8 cellular contexts compared by ENCODE assay signal in genomic region chr5:79235578-79236363, GRCh38. TPM values are rescaled to one million over a fixed set of nuclear protein-coding genes. Genes with fewer than 3 reads are reported as not detected.
A peak's percentile ranks its signal among the peaks of the same experiment; 100 is the strongest.
DNase-seq lines count a peak whose midpoint lies in the region; ATAC-seq and TF ChIP-seq lines count a peak whose summit lies in the region.

TSS of gene JMY (plus strand) at chr5:79236131. CDS start at chr5:79236651, 520 bp downstream.

- H4K20me1 ChIP-seq in SU-DHL-6 (ENCODE audit: low read depth, low read length), result no peaks in the 10 kb centered on the region

- H3K9me3 ChIP-seq in SU-DHL-6 (ENCODE audit: insufficient read depth, low read length), result no peaks in the 10 kb centered on the region
- no peaks in the 10 kb centered on the region for H3K9me3 ChIP-seq in adrenal gland (replicated peaks in 1 of 3)
- H3K9me3 ChIP-seq in heart right ventricle, result no peaks in the 10 kb centered on the region
- no peaks in the 10 kb centered on the region for H3K9me3 ChIP-seq in upper lobe of left lung

- H3K4me3 Mint-ChIP-seq in progenitor cell of endocrine pancreas (ENCODE audit: low read depth), result peak within 1 kb of the TSS; percentile 96

- H3K36me3 Mint-ChIP-seq in progenitor cell of endocrine pancreas (ENCODE audit: insufficient read depth), result no peaks in the 10 kb centered on the region

- H3K27ac ChIP-seq in SU-DHL-6 (ENCODE audit: low read depth, low read length) (no peak within 1 kb of the TSS), adrenal gland (peak within 1 kb of the TSS; percentile 13 to 96 (median 94)), heart right ventricle (peak within 1 kb of the TSS; percentile 77 to 93 (median 84)), upper lobe of left lung (peak within 1 kb of the TSS; percentile 76 to 96 (median 90))

- peak; percentile 89 to 97 (median 93) for ATAC-seq in heart right ventricle
- ATAC-seq in upper lobe of left lung (ENCODE audit: low FRiP score in 2 of 2), result peak; percentile 95

- peaks cover 9% of the 10 kb centered on the region for H3K4me1 Mint-ChIP-seq in progenitor cell of endocrine pancreas (ENCODE audit: low read depth)

- TF ChIP-seq EP300 in upper lobe of left lung (IDR thresholded peaks at IDR 0.05), result no peak

- peak within 1 kb of the TSS; percentile 67 for H3K4me2 ChIP-seq in SU-DHL-6 (ENCODE audit: low read depth, low read length, poor library complexity, severe bottlenecking)

- no peaks in the 10 kb centered on the region for H3K79me2 ChIP-seq in SU-DHL-6 (ENCODE audit: insufficient read depth, low read length)

- H3K4me3 ChIP-seq in GM08714 (ENCODE audit: low read length) (peak within 1 kb of the TSS; percentile 78), HFF-Myc (replicated peaks; ENCODE audit: low read depth, low read length) (peak within 1 kb of the TSS; percentile 78), SU-DHL-6 (ENCODE audit: insufficient read depth, low read length, poor library complexity, severe bottlenecking) (peak within 1 kb of the TSS; percentile 61), adrenal gland (peak within 1 kb of the TSS; percentile 64 to 98 (median 84)), heart right ventricle (peak within 1 kb of the TSS; percentile 51 to 95 (median 86)), upper lobe of left lung (peak within 1 kb of the TSS; percentile 72 to 97 (median 94))

- 0% methylated on average over 10 to 83 of the region's 83 CpGs for WGBS in adrenal gland, 4 donors
- 0 to 1% methylated on average over 83 of the region's 83 CpGs for WGBS in heart right ventricle, 2 donors
- WGBS in upper lobe of left lung, 2 donors, result 0 to 1% methylated on average over 18 to 45 of the region's 83 CpGs

- no peaks in the 10 kb centered on the region for H3K27me3 ChIP-seq in SU-DHL-6 (ENCODE audit: low read length)
- H3K27me3 ChIP-seq in adrenal gland, result no peaks in the 10 kb centered on the region
- peaks cover 0 to 5% (median 0%) of the 10 kb centered on the region in 7 donors for H3K27me3 ChIP-seq in heart right ventricle
- no peaks in the 10 kb centered on the region for H3K27me3 ChIP-seq in upper lobe of left lung

- H3K27me3 Mint-ChIP-seq in progenitor cell of endocrine pancreas, result no peaks in the 10 kb centered on the region

- no peaks in the 10 kb centered on the region for H3K9me2 ChIP-seq in SU-DHL-6 (replicated peaks; ENCODE audit: insufficient read depth, low read length)

- H3K9me3 Mint-ChIP-seq in progenitor cell of endocrine pancreas (ENCODE audit: low read depth), result no peaks in the 10 kb centered on the region

- DNase-seq in HFF-Myc (ENCODE audit: extremely low read depth, low read depth) (peak; percentile 33), NCI-H1048 (lab: John Stamatoyannopoulos, UW) (peak; percentile 68), adrenal gland (peak; percentile 81 to 94 (median 89)), heart right ventricle (peak; percentile 85 to 86), progenitor cell of endocrine pancreas (ENCODE audit: low spot score, unreplicated experiment) (peak; percentile 74), upper lobe of left lung (peak; percentile 89 to 97)

- peak within 1 kb of the TSS; percentile 86 for H2AFZ ChIP-seq in SU-DHL-6 (ENCODE audit: low read depth, low read length, severe bottlenecking)

- H3F3A ChIP-seq in SU-DHL-6 (ENCODE audit: insufficient read depth), result peaks cover 10% of the 10 kb centered on the region

- TF ChIP-seq CTCF in HFF-Myc (IDR thresholded peaks at IDR 0.05; ENCODE audit: low read depth, low read length, missing control alignments) (no peak), SU-DHL-6 (IDR thresholded peaks at IDR 0.05; ENCODE audit: insufficient read depth, low read length, poor library complexity, severe bottlenecking) (no peak), adrenal gland (IDR thresholded peaks at IDR 0.05) (peak in 1 of 6 experiments; percentile 2), heart right ventricle (IDR thresholded peaks at IDR 0.05) (peak in 2 of 9 donors; percentile 34 to 37), progenitor cell of endocrine pancreas (IDR thresholded peaks at IDR 0.05; ENCODE audit: unreplicated experiment) (peak; percentile 10), upper lobe of left lung (IDR thresholded peaks at IDR 0.05) (peak in 2 of 6 experiments; percentile 21 to 29)

- H3K9ac ChIP-seq in SU-DHL-6 (ENCODE audit: low read length), result peak within 1 kb of the TSS; percentile 59

- TF ChIP-seq POLR2A in adrenal gland (IDR thresholded peaks at IDR 0.05), result peak; percentile 56 to 87
- TF ChIP-seq POLR2A in upper lobe of left lung (IDR thresholded peaks at IDR 0.05), result peak in 3 of 4 donors; percentile 75 to 88 (median 85)

- peak within 1 kb of the TSS; percentile 99 for H3K27ac Mint-ChIP-seq in progenitor cell of endocrine pancreas

- H3K4me1 ChIP-seq in adrenal gland (replicated peaks in 1 of 2), result peaks cover 27 to 30% of the 10 kb centered on the region in 2 donors
- peaks cover 0 to 39% (median 23%) of the 10 kb centered on the region in 9 donors for H3K4me1 ChIP-seq in heart right ventricle
- peaks cover 19 to 32% (median 27%) of the 10 kb centered on the region in 4 donors for H3K4me1 ChIP-seq in upper lobe of left lung

- H3K36me3 ChIP-seq in SU-DHL-6 (ENCODE audit: low read length) (no peaks in the 10 kb centered on the region), adrenal gland (replicated peaks in 1 of 2) (no peaks in the 10 kb centered on the region), heart right ventricle (no peaks in the 10 kb centered on the region), upper lobe of left lung (no peaks in the 10 kb centered on the region)

- intact Hi-C loops in adrenal gland (cut with DNase I) (no loop called here), heart right ventricle (cut with DNase I) (loop anchor here in 3 of 10 donors (2.0 to 10.0 kb wide), 3 partner anchors 279 to 282 kb away; partner anchors contain the start of gene HOMER1 (in 2 of the 3))

RNA-seq across cellular contexts. Expression of gene JMY, which starts in this region (rescaled TPM):
- total RNA-seq in adrenal gland, result 10 to 100 TPM in 7 of 8 donors, 1 to 10 TPM in 1; 6.1 to 16.4 (median 12.2) TPM
- polyA plus RNA-seq in adrenal gland, result 1 to 10 TPM; 2.9 to 8.0 (median 7.3) TPM
- total RNA-seq in heart right ventricle, result 10 to 100 TPM in 8 of 10 donors, 1 to 10 TPM in 2; 7.2 to 18.1 (median 14.1) TPM
- polyA plus RNA-seq in heart right ventricle, result 1 to 10 TPM; 1.4 to 4.9 TPM
- 13.9 and 15.0 TPM in 2 replicates for total RNA-seq in progenitor cell of endocrine pancreas
- 10 to 100 TPM in 4 of 6 donors, 1 to 10 TPM in 2; 7.9 to 28.8 (median 11.9) TPM for total RNA-seq in upper lobe of left lung

Comparison
In these comparisons a context has a peak if more than half of its experiments do, and no peak if none do; other contexts are left out.
1. DNase-seq: peak in every context shown above with its lines; median percentile 93 in upper lobe of left lung; 89 in adrenal gland; 86 in heart right ventricle; 74 in progenitor cell of endocrine pancreas; 68 in NCI-H1048; 33 in HFF-Myc.